2 cellular contexts compared by ENCODE assay signal in genomic region chr11:116170526-116171120, GRCh38.
TF ChIP-seq lines count a peak whose summit lies in the region.

No MANE protein-coding gene starts in this region.

TF ChIP-seq in IMR-90, 13 proteins besides CTCF, POLR2A, EP300 and RAD21 (continued from another document):
- TF ChIP-seq ELK1 (IDR thresholded peaks at IDR 0.05; ENCODE audit: borderline replicate concordance, low read depth, low read length) (no peak), RFX5 (IDR thresholded peaks at IDR 0.05; ENCODE audit: low read depth, low read length) (no peak), CEBPB (IDR thresholded peaks at IDR 0.05; ENCODE audit: low read depth, low read length) (no peak), FOS (IDR thresholded peaks at IDR 0.05; ENCODE audit: low read depth, low read length) (no peak)

TF ChIP-seq in K562, 482 proteins besides CTCF, POLR2A, EP300 and RAD21 (continued from another document):
- TF ChIP-seq LCOR (CRISPR knock-in tag; IDR thresholded peaks at IDR 0.05), result no peak
- no peak for TF ChIP-seq BDP1 (IDR thresholded peaks at IDR 0.05; ENCODE audit: insufficient read depth, insufficient read length)
- no peak for TF ChIP-seq ZNF707 (CRISPR knock-in tag; conservative IDR thresholded peaks at IDR 0.05)
- no peak for TF ChIP-seq SRSF1 (IDR thresholded peaks at IDR 0.05; ENCODE audit: low read depth, low read length)
- TF ChIP-seq NCOR1 (IDR thresholded peaks at IDR 0.05), result no peak
- TF ChIP-seq ZNF12 (CRISPR knock-in tag; IDR thresholded peaks at IDR 0.05), result no peak
- TF ChIP-seq STAG1 (CRISPR knock-in tag; IDR thresholded peaks at IDR 0.05; ENCODE audit: borderline replicate concordance), result no peak
- no peak for TF ChIP-seq NBN (IDR thresholded peaks at IDR 0.05; ENCODE audit: low read depth)
- TF ChIP-seq ZBTB11 (CRISPR knock-in tag; IDR thresholded peaks at IDR 0.05), result no peak
- TF ChIP-seq ZNF384 (IDR thresholded peaks at IDR 0.05; ENCODE audit: low read depth, low read length), result no peak
- no peak for TF ChIP-seq POLR2AphosphoS2 (IDR thresholded peaks at IDR 0.05; ENCODE audit: low read length)
- no peak for TF ChIP-seq SMAD1 (IDR thresholded peaks at IDR 0.05; ENCODE audit: low read depth, low read length, partially characterized antibody)
